1 cellular context compared by ENCODE assay signal in genomic region chr6:47651505-47651944, GRCh38.
TF ChIP-seq lines count a peak whose summit lies in the region.

No MANE protein-coding gene starts in this region.

TF ChIP-seq in GM23338, 12 proteins besides CTCF, POLR2A, EP300 and RAD21:
- no peak for TF ChIP-seq POLR2AphosphoS5 (IDR thresholded peaks at IDR 0.05; ENCODE audit: low read depth)
- no peak for TF ChIP-seq EZH2 (IDR thresholded peaks at IDR 0.05; ENCODE audit: low read depth, unreplicated experiment)
- TF ChIP-seq JUNB (IDR thresholded peaks at IDR 0.05; ENCODE audit: unreplicated experiment): no peak
- TF ChIP-seq CREB1 (CRISPR knock-in tag; IDR thresholded peaks at IDR 0.05; ENCODE audit: low read depth): no peak
- TF ChIP-seq ZNF114 (CRISPR knock-in tag; IDR thresholded peaks at IDR 0.05): no peak
- no peak for TF ChIP-seq STAT1 (IDR thresholded peaks at IDR 0.05; ENCODE audit: unreplicated experiment)
- no peak for TF ChIP-seq NANOG (IDR thresholded peaks at IDR 0.05; ENCODE audit: borderline replicate concordance)
TF ChIP-seq in GM23338: peak in this region for 0.
